In genomic region chr1:153776971-153777370, GRCh38 we compare ENCODE assay signal across 1 cellular context.
TF ChIP-seq lines count a peak whose summit lies in the region.

No MANE protein-coding gene starts in this region.

TF ChIP-seq in K562, 482 proteins besides CTCF, POLR2A, EP300 and RAD21:
- no peak for TF ChIP-seq ZNF518B (CRISPR knock-in tag; IDR thresholded peaks at IDR 0.05)
- no peak for TF ChIP-seq ZNF436 (CRISPR knock-in tag; IDR thresholded peaks at IDR 0.05)
- TF ChIP-seq TGIF2 (CRISPR knock-in tag; IDR thresholded peaks at IDR 0.05), result no peak
